In the genomic region with DNA sequence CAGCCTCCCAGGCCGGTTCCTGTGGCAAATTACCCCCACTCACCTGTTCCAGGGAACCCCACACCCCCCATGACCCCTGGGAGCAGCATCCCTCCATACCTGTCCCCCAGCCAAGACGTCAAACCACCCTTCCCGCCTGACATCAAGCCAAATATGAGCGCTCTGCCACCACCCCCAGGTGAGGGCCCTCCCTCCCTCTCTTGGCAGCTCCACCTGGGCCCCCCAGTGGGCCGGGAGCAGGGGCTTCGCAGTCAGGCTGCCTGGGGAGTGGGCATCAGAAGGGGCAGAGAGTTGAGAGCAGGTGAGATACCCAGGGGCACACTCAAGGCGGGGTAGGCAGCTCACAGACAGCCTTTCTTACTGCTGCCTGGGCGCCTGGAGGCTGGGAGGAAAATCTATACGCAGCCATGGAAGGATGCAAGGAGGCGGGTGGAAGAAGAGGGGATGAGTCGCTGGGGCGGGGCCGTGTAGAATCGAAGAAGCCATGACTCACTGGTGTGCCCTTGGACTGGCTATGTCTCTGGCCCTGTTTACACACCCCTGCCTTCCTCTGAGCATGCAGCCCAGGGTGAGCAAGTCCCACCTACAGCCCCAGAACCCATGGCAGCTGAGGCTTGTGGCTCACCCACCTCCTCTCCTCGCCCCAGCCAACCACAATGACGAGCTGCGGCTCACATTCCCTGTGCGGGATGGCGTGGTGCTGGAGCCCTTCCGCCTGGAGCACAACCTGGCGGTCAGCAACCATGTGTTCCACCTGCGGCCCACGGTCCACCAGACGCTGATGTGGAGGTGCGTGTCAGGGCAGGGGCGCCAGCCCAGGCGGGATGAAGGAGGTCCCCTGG, we compare ENCODE assay signal across 8 cellular contexts. TPM values are rescaled to one million over a fixed set of nuclear protein-coding genes. Genes with fewer than 3 reads are reported as not detected.
DNase-seq lines count a peak whose midpoint lies in the region; ATAC-seq and TF ChIP-seq lines count a peak whose summit lies in the region.

No MANE protein-coding gene starts in this region.

- TF ChIP-seq CTCF in cardiac fibroblast (IDR thresholded peaks at IDR 0.05; ENCODE audit: low read depth, low read length) = no peak
- TF ChIP-seq CTCF in vagina (IDR thresholded peaks at IDR 0.05) = no peak

- H3K4me3 ChIP-seq in cardiac fibroblast (replicated peaks in 1 of 2; ENCODE audit: low read depth in 2 of 2, low read length in 2 of 2) (no peak overlapping the region), vagina (no peak overlapping the region)

- no peaks in the 10 kb centered on the region for H3K27me3 ChIP-seq in vagina

- peaks cover 24% of the 10 kb centered on the region for H3K4me1 ChIP-seq in vagina

- no peak for TF ChIP-seq POLR2A in vagina (IDR thresholded peaks at IDR 0.05)

- no peaks in the 10 kb centered on the region for H3K9me3 ChIP-seq in vagina

- peak overlapping the region; percentile 76 for H3K27ac ChIP-seq in vagina

- intact Hi-C loops in vagina (cut with DNase I) = no loop called here

- no peak for ATAC-seq in GM18873 (IDR thresholded peaks at IDR 0.05; ENCODE audit: low FRiP score, unreplicated experiment)

- DNase-seq in COLO829 (ENCODE audit: low spot score) (peak; percentile 48), NOMO-1 treated with DMSO at 0.1 percent for 48 hours (lab: John Stamatoyannopoulos, UW; ENCODE audit: unreplicated experiment) (peak; percentile 51), cardiac fibroblast (ENCODE audit: low read depth in 2 of 2) (peak; percentile 87 to 96), myocyte (ENCODE audit: low read depth) (peak; percentile 94), vagina (ENCODE audit: extremely low spot score in 2 of 2) (no peak), NCI-H510A (lab: John Stamatoyannopoulos, UW) (no peak), cerebellum (ENCODE audit: low spot score) (no peak)

- H3K36me3 ChIP-seq in vagina = peaks cover 0 to 89% of the 10 kb centered on the region in 2 donors

RNA-seq across cellular contexts. Expression of a gene that starts 48.6 kb away (rescaled TPM):
- total RNA-seq in myocyte (9.8 and 24.5 TPM in 2 replicates), vagina (44.7 TPM), cerebellum (10.9 TPM)
- 14.8 TPM for polyA plus RNA-seq in myocyte (2012)

Comparison
In these comparisons a context has a peak if more than half of its experiments do, and no peak if none do; other contexts are left out.
1. DNase-seq: peak in COLO829 (single experiment), NOMO-1 treated with DMSO at 0.1 percent for 48 hours (single experiment), cardiac fibroblast (2 of 2) and myocyte (single experiment); none in vagina (0 of 2), NCI-H510A (single experiment) and cerebellum (single experiment).